In the genomic region with DNA sequence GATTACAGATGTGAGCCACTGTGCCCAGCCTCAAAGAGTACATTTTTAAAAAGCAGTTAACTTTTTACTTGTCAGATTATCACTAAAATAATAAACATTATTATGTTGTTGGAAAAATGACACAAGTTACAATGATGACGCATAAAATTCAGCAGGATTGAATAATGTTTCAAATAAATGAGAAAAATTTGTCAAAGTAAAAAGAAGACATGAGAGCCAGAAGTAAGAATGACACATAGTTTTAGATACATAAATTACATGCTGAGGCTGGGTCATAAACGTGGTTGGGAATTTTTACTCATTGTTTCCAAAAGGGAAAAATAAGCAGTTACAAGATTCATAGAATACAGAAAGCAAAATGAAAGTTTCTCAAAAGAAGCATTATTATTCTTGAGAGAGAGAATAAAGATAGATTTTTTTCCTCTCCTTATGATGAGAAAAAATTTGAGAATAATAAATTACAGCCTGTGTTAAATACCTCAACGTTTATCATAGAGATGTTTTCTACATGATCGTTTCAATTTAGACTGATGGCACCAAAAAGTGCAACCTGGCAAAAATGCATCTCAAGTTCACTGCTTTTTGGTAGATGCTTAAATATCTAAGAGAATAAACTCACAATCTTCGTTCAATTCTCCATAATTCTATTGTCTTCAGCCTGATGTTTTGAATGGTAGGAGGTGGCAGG, we compare ENCODE assay signal across 20 cellular contexts.
"Had no signal": no experiment of that assay in that cellular context is flagged by ENCODE, and none has a peak within 500 bp of the region (broad histone marks: within the 10 kb centered on the region; RNA-seq: fewer than 3 reads in every experiment).

No MANE protein-coding gene starts in this region.

- FAIRE-seq: endometrium had no signal

- H3K27ac ChIP-seq: breast epithelium, dorsolateral prefrontal cortex, lower lobe of right lung, tibial nerve had no signal

- H3K4me1 Mint-ChIP-seq: activated CD8-positive, alpha-beta memory T cell treated with anti-CD3 and anti-CD28 coated beads, Interleukin-2, amount 10 ng/mL, durations not matched to agents 7 days and 5 days; natural killer cell had no signal

- H3K9me3 ChIP-seq: breast epithelium, lower lobe of right lung, stomach, tibial nerve had no signal

- H3K4me3 Mint-ChIP-seq: activated CD8-positive, alpha-beta memory T cell treated with anti-CD3 and anti-CD28 coated beads, Interleukin-2, amount 10 ng/mL, durations not matched to agents 7 days and 5 days; activated naive CD8-positive, alpha-beta T cell; activated T-cell treated with anti-CD3 and anti-CD28 coated beads, Interleukin-2, amount 50 U/mL, for 4 hours; natural killer cell; T-helper 2 cell treated with Interferon-gamma antibody and Interleukin-4, amounts not matched to agents 5 μg/mL and 100 μg/mL, for 36 hours had no signal

- DNase-seq: activated CD4-positive, alpha-beta T cell treated with anti-CD3 and anti-CD28 coated beads, Interleukin-2, amount 50 U/mL, for 4 hours; activated CD8-positive, alpha-beta memory T cell treated with anti-CD3 and anti-CD28 coated beads, Interleukin-2, amount 10 ng/mL, durations not matched to agents 7 days and 5 days; activated gamma-delta T cell; activated T-cell treated with anti-CD3 and anti-CD28 coated beads, Interleukin-2, amount 50 U/mL, for 4 hours; amygdala; dorsolateral prefrontal cortex; hypothalamus; left cardiac atrium; lower lobe of right lung; natural killer cell; stimulated activated CD4-positive, alpha-beta T cell treated with anti-CD3 and anti-CD28 coated beads, Interleukin-4, amount 100 ng/mL, for 4 hours; stomach; SW 1271 had no signal

- H3K27me3 ChIP-seq: breast epithelium, dorsolateral prefrontal cortex, stomach, tibial nerve had no signal

- H3K36me3 ChIP-seq: breast epithelium, lower lobe of right lung had no signal

- H3K4me1 ChIP-seq: breast epithelium, lower lobe of right lung, tibial nerve had no signal

- H3K36me3 Mint-ChIP-seq: activated CD8-positive, alpha-beta memory T cell treated with anti-CD3 and anti-CD28 coated beads, Interleukin-2, amount 10 ng/mL, durations not matched to agents 7 days and 5 days; activated naive CD8-positive, alpha-beta T cell; natural killer cell had no signal

- H3K4me3 ChIP-seq: breast epithelium, dorsolateral prefrontal cortex, lower lobe of right lung, stomach, tibial nerve had no signal

- ATAC-seq: activated CD4-positive, CD25-positive, alpha-beta regulatory T cell treated with anti-CD3 and anti-CD28 coated beads, Interleukin-2, amount 50 U/mL, for 24 hours; activated CD8-positive, alpha-beta memory T cell treated with anti-CD3 and anti-CD28 coated beads, Interleukin-2, amount 10 ng/mL, durations not matched to agents 7 days and 5 days; activated T-cell treated with anti-CD3 and anti-CD28 coated beads, Interleukin-2, amount 50 U/mL, for 4 hours; esophagus mucosa; left cardiac atrium; lower lobe of right lung; natural killer cell had no signal

- H3K27ac Mint-ChIP-seq: activated CD8-positive, alpha-beta memory T cell treated with anti-CD3 and anti-CD28 coated beads, Interleukin-2, amount 10 ng/mL, durations not matched to agents 7 days and 5 days; activated naive CD8-positive, alpha-beta T cell; natural killer cell; T-helper 2 cell treated with Interferon-gamma antibody and Interleukin-4, amounts not matched to agents 5 μg/mL and 100 μg/mL, for 36 hours had no signal

- H3K9me3 Mint-ChIP-seq: activated T-cell treated with anti-CD3 and anti-CD28 coated beads, Interleukin-2, amount 50 U/mL, for 4 hours; natural killer cell; T-helper 2 cell treated with Interferon-gamma antibody and Interleukin-4, amounts not matched to agents 5 μg/mL and 100 μg/mL, for 36 hours had no signal
